In the genomic region with DNA sequence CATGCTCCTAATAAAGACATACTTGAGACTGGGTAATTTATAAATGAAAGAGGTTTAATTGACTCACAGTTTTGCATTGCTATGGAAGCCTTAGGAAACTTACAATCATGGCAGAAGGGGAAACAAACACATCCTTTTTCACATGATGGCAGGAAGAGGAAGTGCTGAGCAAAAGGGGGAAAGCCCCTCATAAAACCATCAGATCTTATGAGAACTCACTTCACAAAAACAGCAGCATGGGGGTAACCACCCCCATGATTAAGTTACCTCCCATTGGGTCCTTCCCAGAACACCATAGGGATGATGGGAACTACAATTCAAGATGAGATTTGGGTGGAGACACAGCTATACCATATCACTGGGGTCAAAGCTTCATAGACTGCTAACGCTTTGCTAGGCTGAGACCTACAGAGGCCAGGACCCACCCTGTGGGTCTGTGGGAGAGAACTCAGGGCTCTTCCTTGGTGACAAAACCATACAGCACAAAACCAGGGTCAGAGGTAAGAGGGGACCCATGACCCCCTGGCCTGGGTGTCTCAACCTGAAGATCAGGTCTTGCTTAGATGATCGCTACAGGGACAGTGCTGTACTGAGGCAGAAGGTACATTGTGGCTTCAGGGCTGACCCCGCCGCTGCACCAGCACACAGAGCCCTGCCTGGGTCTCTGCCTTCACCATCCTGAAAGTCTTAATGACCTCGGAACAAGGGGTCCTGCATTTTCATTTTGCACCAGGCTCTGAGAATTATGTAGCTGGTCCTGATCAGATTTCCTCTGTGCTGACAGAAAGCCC, we compare ENCODE assay signal across 20 cellular contexts.
A peak's percentile ranks its signal among the peaks of the same experiment; 100 is the strongest.
DNase-seq lines count a peak whose midpoint lies in the region; ATAC-seq and TF ChIP-seq lines count a peak whose summit lies in the region.
"Had no signal": no experiment of that assay in that cellular context is flagged by ENCODE, and none has a peak within 500 bp of the region (broad histone marks: within the 10 kb centered on the region; RNA-seq: fewer than 3 reads in every experiment).

No MANE protein-coding gene starts in this region.

- POLR2A ChIA-PET in activated CD8-positive, alpha-beta T cell treated with anti-CD3 and anti-CD28 coated beads for 36 hours (lab: Charles Lee) = no interaction called here
- POLR2A ChIA-PET in activated CD8-positive, alpha-beta T cell treated with anti-CD3 and anti-CD28 coated beads, Interleukin-2, amount 10 ng/mL, durations not matched to agents 7 days and 5 days (lab: Charles Lee) = no interaction called here

- TF ChIP-seq POLR2A in GM18505 (IDR thresholded peaks at IDR 0.05; ENCODE audit: borderline replicate concordance, extremely low read depth, insufficient read depth, insufficient read length) = no peak

- TF ChIP-seq CTCF in activated CD8-positive, alpha-beta T cell treated with anti-CD3 and anti-CD28 coated beads for 36 hours (IDR thresholded peaks at IDR 0.05) = no peak

- H3K4me3 Mint-ChIP-seq in activated CD8-positive, alpha-beta T cell treated with anti-CD3 and anti-CD28 coated beads for 36 hours = no peak overlapping the region
- H3K4me3 Mint-ChIP-seq in activated CD8-positive, alpha-beta T cell treated with anti-CD3 and anti-CD28 coated beads, Interleukin-2, amount 10 ng/mL, durations not matched to agents 7 days and 5 days = no peak overlapping the region
- no peak overlapping the region for H3K4me3 Mint-ChIP-seq in activated naive CD8-positive, alpha-beta T cell treated with anti-CD3 and anti-CD28 coated beads for 36 hours
- peak overlapping the region in 2 of 8 donors; percentile 59 to 67 for H3K4me3 Mint-ChIP-seq in naive B cell
- H3K4me3 Mint-ChIP-seq in stimulated activated naive CD8-positive, alpha-beta T cell treated with anti-CD3 and anti-CD28 coated beads, Interleukin-15, Interleukin-2, amounts not matched to agents 100 ng/mL and 50 ng/mL, for 24 hours = no peak overlapping the region
- no peak overlapping the region for H3K4me3 Mint-ChIP-seq in activated naive CD4-positive, alpha-beta T cell treated with anti-CD3 and anti-CD28 coated beads, Interleukin-2, amount 10 ng/mL, durations not matched to agents 7 days and 5 days
- H3K4me3 Mint-ChIP-seq: CD4-positive, alpha-beta T cell had no signal

- H3K4me1 Mint-ChIP-seq in activated CD8-positive, alpha-beta T cell treated with anti-CD3 and anti-CD28 coated beads for 36 hours (ENCODE audit: low read depth) = peaks cover 8% of the 10 kb centered on the region
- H3K4me1 Mint-ChIP-seq in activated CD8-positive, alpha-beta T cell treated with anti-CD3 and anti-CD28 coated beads, Interleukin-2, amount 10 ng/mL, durations not matched to agents 7 days and 5 days (ENCODE audit: low read depth) = peaks cover 7% of the 10 kb centered on the region
- H3K4me1 Mint-ChIP-seq in activated naive CD8-positive, alpha-beta T cell treated with anti-CD3 and anti-CD28 coated beads for 36 hours = peaks cover 11% of the 10 kb centered on the region
- H3K4me1 Mint-ChIP-seq in naive B cell = peaks cover 9 to 19% (median 11%) of the 10 kb centered on the region in 3 donors
- H3K4me1 Mint-ChIP-seq in stimulated activated naive CD8-positive, alpha-beta T cell treated with anti-CD3 and anti-CD28 coated beads, Interleukin-15, Interleukin-2, amounts not matched to agents 100 ng/mL and 50 ng/mL, for 24 hours (ENCODE audit: low read depth) = peaks cover 10% of the 10 kb centered on the region
- H3K4me1 Mint-ChIP-seq in activated naive CD4-positive, alpha-beta T cell treated with anti-CD3 and anti-CD28 coated beads, Interleukin-2, amount 10 ng/mL, durations not matched to agents 7 days and 5 days = no peaks in the 10 kb centered on the region

- CTCF ChIA-PET in activated CD8-positive, alpha-beta T cell treated with anti-CD3 and anti-CD28 coated beads for 36 hours (lab: Charles Lee) = no interaction called here
- CTCF ChIA-PET in activated CD8-positive, alpha-beta T cell treated with anti-CD3 and anti-CD28 coated beads, Interleukin-2, amount 10 ng/mL, durations not matched to agents 7 days and 5 days (lab: Charles Lee) = interaction anchor here (1.6 kb wide), 1 partner anchor 174 kb away, joined by 3 read pairs; no protein-coding TSS in a partner anchor
- CTCF ChIA-PET in activated naive CD4-positive, alpha-beta T cell treated with anti-CD3 and anti-CD28 coated beads, Interleukin-2, amount 10 ng/mL, durations not matched to agents 7 days and 5 days (lab: Charles Lee) = no interaction called here

- H3K27ac Mint-ChIP-seq in activated CD8-positive, alpha-beta T cell treated with anti-CD3 and anti-CD28 coated beads for 36 hours = peak overlapping the region; percentile 12
- no peak overlapping the region for H3K27ac Mint-ChIP-seq in activated CD8-positive, alpha-beta T cell treated with anti-CD3 and anti-CD28 coated beads, Interleukin-2, amount 10 ng/mL, durations not matched to agents 7 days and 5 days
- H3K27ac Mint-ChIP-seq in activated naive CD8-positive, alpha-beta T cell treated with anti-CD3 and anti-CD28 coated beads for 36 hours = peak overlapping the region; percentile 50
- peak overlapping the region in 2 of 6 donors; percentile 71 to 76 for H3K27ac Mint-ChIP-seq in naive B cell
- peak overlapping the region; percentile 3 for H3K27ac Mint-ChIP-seq in stimulated activated naive CD8-positive, alpha-beta T cell treated with anti-CD3 and anti-CD28 coated beads, Interleukin-15, Interleukin-2, amounts not matched to agents 100 ng/mL and 50 ng/mL, for 24 hours
- no peak overlapping the region for H3K27ac Mint-ChIP-seq in activated naive CD4-positive, alpha-beta T cell treated with anti-CD3 and anti-CD28 coated beads, Interleukin-2, amount 10 ng/mL, durations not matched to agents 7 days and 5 days
- H3K27ac Mint-ChIP-seq: CD4-positive, alpha-beta T cell had no signal

- no peaks in the 10 kb centered on the region for H3K27me3 Mint-ChIP-seq in activated CD8-positive, alpha-beta T cell treated with anti-CD3 and anti-CD28 coated beads for 36 hours
- no peaks in the 10 kb centered on the region for H3K27me3 Mint-ChIP-seq in activated CD8-positive, alpha-beta T cell treated with anti-CD3 and anti-CD28 coated beads, Interleukin-2, amount 10 ng/mL, durations not matched to agents 7 days and 5 days (ENCODE audit: low read depth)
- H3K27me3 Mint-ChIP-seq in activated naive CD8-positive, alpha-beta T cell treated with anti-CD3 and anti-CD28 coated beads for 36 hours = no peaks in the 10 kb centered on the region
- H3K27me3 Mint-ChIP-seq in naive B cell = peaks cover 0 to 20% (median 12%) of the 10 kb centered on the region in 3 donors
- no peaks in the 10 kb centered on the region for H3K27me3 Mint-ChIP-seq in stimulated activated naive CD8-positive, alpha-beta T cell treated with anti-CD3 and anti-CD28 coated beads, Interleukin-15, Interleukin-2, amounts not matched to agents 100 ng/mL and 50 ng/mL, for 24 hours
- peaks cover 10% of the 10 kb centered on the region for H3K27me3 Mint-ChIP-seq in activated naive CD4-positive, alpha-beta T cell treated with anti-CD3 and anti-CD28 coated beads, Interleukin-2, amount 10 ng/mL, durations not matched to agents 7 days and 5 days

- ATAC-seq in activated CD8-positive, alpha-beta T cell treated with anti-CD3 and anti-CD28 coated beads for 36 hours = peak; percentile 73
- no peak for ATAC-seq in activated CD8-positive, alpha-beta T cell treated with anti-CD3 and anti-CD28 coated beads, Interleukin-2, amount 10 ng/mL, durations not matched to agents 7 days and 5 days
- peak; percentile 37 to 46 for ATAC-seq in naive B cell (ENCODE audit: low read depth in 2 of 2)
- no peak for ATAC-seq in GM18505 (IDR thresholded peaks at IDR 0.05; ENCODE audit: unreplicated experiment)
- ATAC-seq: HepG2 had no signal

- peaks cover 42% of the 10 kb centered on the region for H3K9me3 Mint-ChIP-seq in activated CD8-positive, alpha-beta T cell treated with anti-CD3 and anti-CD28 coated beads for 36 hours
- H3K9me3 Mint-ChIP-seq in activated CD8-positive, alpha-beta T cell treated with anti-CD3 and anti-CD28 coated beads, Interleukin-2, amount 10 ng/mL, durations not matched to agents 7 days and 5 days (ENCODE audit: insufficient read depth) = peaks cover 19% of the 10 kb centered on the region
- H3K9me3 Mint-ChIP-seq in activated naive CD8-positive, alpha-beta T cell treated with anti-CD3 and anti-CD28 coated beads for 36 hours = peaks cover 21% of the 10 kb centered on the region
- peaks cover 6 to 47% (median 35%) of the 10 kb centered on the region in 7 donors for H3K9me3 Mint-ChIP-seq in naive B cell
- peaks cover 28% of the 10 kb centered on the region for H3K9me3 Mint-ChIP-seq in stimulated activated naive CD8-positive, alpha-beta T cell treated with anti-CD3 and anti-CD28 coated beads, Interleukin-15, Interleukin-2, amounts not matched to agents 100 ng/mL and 50 ng/mL, for 24 hours
- H3K9me3 Mint-ChIP-seq in activated naive CD4-positive, alpha-beta T cell treated with anti-CD3 and anti-CD28 coated beads, Interleukin-2, amount 10 ng/mL, durations not matched to agents 7 days and 5 days = peaks cover 25% of the 10 kb centered on the region

- peaks cover 15% of the 10 kb centered on the region for H3K36me3 Mint-ChIP-seq in activated CD8-positive, alpha-beta T cell treated with anti-CD3 and anti-CD28 coated beads for 36 hours (ENCODE audit: low read depth)
- peaks cover 21% of the 10 kb centered on the region for H3K36me3 Mint-ChIP-seq in activated CD8-positive, alpha-beta T cell treated with anti-CD3 and anti-CD28 coated beads, Interleukin-2, amount 10 ng/mL, durations not matched to agents 7 days and 5 days (ENCODE audit: low read depth)
- peaks cover 20% of the 10 kb centered on the region for H3K36me3 Mint-ChIP-seq in activated naive CD8-positive, alpha-beta T cell treated with anti-CD3 and anti-CD28 coated beads for 36 hours
- peaks cover 13 to 30% of the 10 kb centered on the region in 2 donors for H3K36me3 Mint-ChIP-seq in naive B cell
- peaks cover 7% of the 10 kb centered on the region for H3K36me3 Mint-ChIP-seq in stimulated activated naive CD8-positive, alpha-beta T cell treated with anti-CD3 and anti-CD28 coated beads, Interleukin-15, Interleukin-2, amounts not matched to agents 100 ng/mL and 50 ng/mL, for 24 hours (ENCODE audit: low read depth)
- no peaks in the 10 kb centered on the region for H3K36me3 Mint-ChIP-seq in activated naive CD4-positive, alpha-beta T cell treated with anti-CD3 and anti-CD28 coated beads, Interleukin-2, amount 10 ng/mL, durations not matched to agents 7 days and 5 days

- DNase-seq in activated CD8-positive, alpha-beta T cell treated with anti-CD3 and anti-CD28 coated beads for 36 hours = no peak
- no peak for DNase-seq in activated CD8-positive, alpha-beta T cell treated with anti-CD3 and anti-CD28 coated beads, Interleukin-2, amount 10 ng/mL, durations not matched to agents 7 days and 5 days
- no peak for DNase-seq in activated naive CD8-positive, alpha-beta T cell treated with anti-CD3 and anti-CD28 coated beads for 36 hours
- peak; percentile 9 for DNase-seq in naive B cell
- no peak for DNase-seq in cerebellum (ENCODE audit: low spot score)
- no peak for DNase-seq in activated naive CD4-positive, alpha-beta T cell treated with anti-CD3 and anti-CD28 coated beads, Interleukin-2, amount 10 ng/mL, durations not matched to agents 7 days and 5 days
- DNase-seq: AML-193; CD4-positive, alpha-beta T cell; DMS79; GM23248; MG63; NCI-H1417; NCI-H1930; NCI-H2171 treated with DMSO at 0.1 percent for 48 hours; NCI-H774; Peyer's patch; Right ventricle myocardium superior had no signal

- intact Hi-C loops in activated CD8-positive, alpha-beta T cell treated with anti-CD3 and anti-CD28 coated beads for 36 hours (cut with micrococcal nuclease) = no loop called here

Comparison
In these comparisons a context has a peak if more than half of its experiments do, and no peak if none do; other contexts are left out.
1. ATAC-seq: peak in activated CD8-positive, alpha-beta T cell treated with anti-CD3 and anti-CD28 coated beads for 36 hours (single experiment) and naive B cell (2 of 2); none in activated CD8-positive, alpha-beta T cell treated with anti-CD3 and anti-CD28 coated beads, Interleukin-2, amount 10 ng/mL, durations not matched to agents 7 days and 5 days (single experiment) and GM18505 (single experiment).
2. H3K27ac Mint-ChIP-seq: peak in activated CD8-positive, alpha-beta T cell treated with anti-CD3 and anti-CD28 coated beads for 36 hours (single experiment), activated naive CD8-positive, alpha-beta T cell treated with anti-CD3 and anti-CD28 coated beads for 36 hours (single experiment) and stimulated activated naive CD8-positive, alpha-beta T cell treated with anti-CD3 and anti-CD28 coated beads, Interleukin-15, Interleukin-2, amounts not matched to agents 100 ng/mL and 50 ng/mL, for 24 hours (single experiment); none in activated CD8-positive, alpha-beta T cell treated with anti-CD3 and anti-CD28 coated beads, Interleukin-2, amount 10 ng/mL, durations not matched to agents 7 days and 5 days (single experiment) and activated naive CD4-positive, alpha-beta T cell treated with anti-CD3 and anti-CD28 coated beads, Interleukin-2, amount 10 ng/mL, durations not matched to agents 7 days and 5 days (single experiment).